Comparison of ENCODE assay signal across 20 cellular contexts in genomic region chr6:14151773-14152172, GRCh38.
"Had no signal": no experiment of that assay in that cellular context is flagged by ENCODE, and none has a peak within 500 bp of the region (broad histone marks: within the 10 kb centered on the region; RNA-seq: fewer than 3 reads in every experiment).

No MANE protein-coding gene starts in this region.

- H3K4me3 ChIP-seq: coronary artery, dorsolateral prefrontal cortex, esophagus muscularis mucosa, gastroesophageal sphincter, heart right ventricle, left lung, lower lobe of right lung, mucosa of descending colon had no signal

- H3K4me3 Mint-ChIP-seq: mesothelial cell of epicardium, naive B cell had no signal

- H3K27me3 ChIP-seq: dorsolateral prefrontal cortex, esophagus muscularis mucosa, gastroesophageal sphincter, heart right ventricle, left lung had no signal

- H3K36me3 Mint-ChIP-seq: mesothelial cell of epicardium had no signal

- H3K4me1 ChIP-seq: esophagus muscularis mucosa, foreskin keratinocyte, gastroesophageal sphincter had no signal

- H3K27ac ChIP-seq: coronary artery, dorsolateral prefrontal cortex, esophagus muscularis mucosa, foreskin keratinocyte, gastroesophageal sphincter, heart right ventricle, left lung, lower lobe of right lung had no signal

- H3K36me3 ChIP-seq: esophagus muscularis mucosa, gastroesophageal sphincter, heart right ventricle, left lung, lower lobe of right lung had no signal

- H3K27ac Mint-ChIP-seq: mesothelial cell of epicardium had no signal

- ATAC-seq: foreskin keratinocyte, gastroesophageal sphincter, heart right ventricle, left cardiac atrium, left lung, left ventricle myocardium superior, lower lobe of right lung, mucosa of descending colon had no signal

- H3K9me3 ChIP-seq: esophagus muscularis mucosa, gastroesophageal sphincter, heart right ventricle, left lung, lower lobe of right lung, mucosa of descending colon had no signal

- H3K27me3 Mint-ChIP-seq: naive B cell had no signal

- DNase-seq: dermis blood vessel endothelial cell; dorsolateral prefrontal cortex; effector CD4-positive, alpha-beta T cell; effector memory CD4-positive, alpha-beta T cell; foreskin keratinocyte; glutamatergic neuron; head of caudate nucleus; heart right ventricle; hippocampal formation; left cardiac atrium; left lung; left ventricle myocardium superior; lower lobe of right lung; mesenchymal stem cell; mucosa of descending colon; naive B cell had no signal

- H3K9me3 Mint-ChIP-seq: mesothelial cell of epicardium, naive B cell had no signal
